Comparison of ENCODE assay signal across 23 cellular contexts in the genomic region with DNA sequence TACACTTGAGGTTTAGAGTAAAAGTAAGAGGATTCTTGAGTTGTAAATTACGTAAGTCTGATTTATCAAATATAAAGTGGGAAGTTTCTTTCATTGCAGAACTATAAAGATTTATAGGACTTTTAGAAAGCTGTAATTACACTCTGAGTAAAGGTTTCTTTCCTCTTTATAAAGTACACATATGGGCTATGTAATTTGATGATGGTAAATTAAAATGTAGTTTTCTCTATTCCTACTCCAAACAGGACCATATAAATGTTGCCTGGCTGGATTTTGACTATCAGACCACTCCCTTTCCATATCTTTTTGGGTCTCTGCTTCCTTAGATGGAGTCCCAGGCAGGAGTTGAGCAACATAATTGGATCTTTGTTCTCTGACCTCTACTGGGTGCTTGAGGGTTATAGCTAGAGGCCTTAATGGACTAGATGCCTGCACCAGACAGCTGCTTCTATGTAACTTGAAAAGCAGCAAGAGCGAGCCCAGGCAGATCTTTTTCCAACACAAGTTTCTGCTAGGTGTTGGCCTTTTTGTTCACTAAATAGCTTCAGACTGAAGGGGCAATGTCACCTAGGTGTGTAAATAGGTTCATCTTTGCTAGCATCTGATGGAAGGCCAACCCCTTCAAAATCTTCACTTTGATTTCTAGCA. TPM values are rescaled to one million over a fixed set of nuclear protein-coding genes. Genes with fewer than 3 reads are reported as not detected.
DNase-seq lines count a peak whose midpoint lies in the region; ATAC-seq and TF ChIP-seq lines count a peak whose summit lies in the region.
"Had no signal": no experiment of that assay in that cellular context is flagged by ENCODE, and none has a peak within 500 bp of the region (broad histone marks: within the 10 kb centered on the region; RNA-seq: fewer than 3 reads in every experiment).

No MANE protein-coding gene starts in this region.

- intact Hi-C loops in activated CD4-positive, alpha-beta T cell treated with anti-CD3 and anti-CD28 coated beads, Interleukin-2, amount 10 ng/mL, durations not matched to agents 24 days and 14 days (cut with micrococcal nuclease) = no loop called here
- intact Hi-C loops in left colon (cut with DNase I, micrococcal nuclease) = no loop called here
- intact Hi-C loops in vagina (cut with DNase I) = no loop called here

- H3K4me1 Mint-ChIP-seq in activated CD4-positive, alpha-beta T cell treated with anti-CD3 and anti-CD28 coated beads, Interleukin-2, amount 10 ng/mL, durations not matched to agents 24 days and 14 days = peaks cover 82% of the 10 kb centered on the region
- peaks cover 96% of the 10 kb centered on the region for H3K4me1 Mint-ChIP-seq in activated CD8-positive, alpha-beta T cell treated with anti-CD3 and anti-CD28 coated beads, Interleukin-2, amount 10 ng/mL, durations not matched to agents 7 days and 5 days (ENCODE audit: low read depth)

- H3K4me3 ChIP-seq in vagina = no peak overlapping the region
- H3K4me3 ChIP-seq: gastroesophageal sphincter, right atrium auricular region had no signal

- no peak overlapping the region for H3K4me3 Mint-ChIP-seq in activated CD4-positive, alpha-beta T cell treated with anti-CD3 and anti-CD28 coated beads, Interleukin-2, amount 10 ng/mL, durations not matched to agents 24 days and 14 days
- no peak overlapping the region for H3K4me3 Mint-ChIP-seq in activated CD8-positive, alpha-beta T cell treated with anti-CD3 and anti-CD28 coated beads, Interleukin-2, amount 10 ng/mL, durations not matched to agents 7 days and 5 days
- H3K4me3 Mint-ChIP-seq: CD14-positive monocyte; central memory CD8-positive, alpha-beta T cell had no signal

- TF ChIP-seq POLR2A in vagina (IDR thresholded peaks at IDR 0.05) = no peak

- peaks cover 9% of the 10 kb centered on the region for H3K9me3 Mint-ChIP-seq in activated CD4-positive, alpha-beta T cell treated with anti-CD3 and anti-CD28 coated beads, Interleukin-2, amount 10 ng/mL, durations not matched to agents 24 days and 14 days
- H3K9me3 Mint-ChIP-seq in activated CD8-positive, alpha-beta T cell treated with anti-CD3 and anti-CD28 coated beads, Interleukin-2, amount 10 ng/mL, durations not matched to agents 7 days and 5 days (ENCODE audit: insufficient read depth) = peaks cover 4% of the 10 kb centered on the region
- H3K9me3 Mint-ChIP-seq: central memory CD8-positive, alpha-beta T cell had no signal

- DNase-seq in activated CD4-positive, alpha-beta T cell treated with anti-CD3 and anti-CD28 coated beads, Interleukin-2, amount 10 ng/mL, durations not matched to agents 24 days and 14 days = no peak
- DNase-seq in activated CD4-positive, alpha-beta T cell treated with anti-CD3 and anti-CD28 coated beads, Interleukin-2, amount 50 U/mL, for 1 hour = no peak
- DNase-seq in LHCN-M2 (ENCODE audit: low read depth) (peak; percentile 33), left colon (peak in 1 of 2 donors; percentile 12), vagina (ENCODE audit: extremely low spot score in 2 of 2) (no peak), hepatic stellate cell (ENCODE audit: low spot score) (no peak)
- no peak for DNase-seq in activated CD8-positive, alpha-beta T cell treated with anti-CD3 and anti-CD28 coated beads, Interleukin-2, amount 10 ng/mL, durations not matched to agents 7 days and 5 days
- DNase-seq: aorta; NCI-H1436 treated with DMSO at 0.1 percent for 48 hours; NCI-H345; occipital lobe; RPMI8226; stimulated activated CD4-positive, alpha-beta T cell treated with anti-CD3 and anti-CD28 coated beads, Interleukin-15, amount 100 ng/mL, for 24 hours had no signal

- no peaks in the 10 kb centered on the region for H3K27me3 Mint-ChIP-seq in activated CD4-positive, alpha-beta T cell treated with anti-CD3 and anti-CD28 coated beads, Interleukin-2, amount 10 ng/mL, durations not matched to agents 24 days and 14 days
- H3K27me3 Mint-ChIP-seq in activated CD8-positive, alpha-beta T cell treated with anti-CD3 and anti-CD28 coated beads, Interleukin-2, amount 10 ng/mL, durations not matched to agents 7 days and 5 days (ENCODE audit: low read depth) = no peaks in the 10 kb centered on the region
- H3K27me3 Mint-ChIP-seq: central memory CD8-positive, alpha-beta T cell had no signal

- H3K27me3 ChIP-seq in vagina = no peaks in the 10 kb centered on the region
- H3K27me3 ChIP-seq: gastroesophageal sphincter, right atrium auricular region had no signal

- peaks cover 29% of the 10 kb centered on the region for H3K4me1 ChIP-seq in vagina
- H3K4me1 ChIP-seq: gastroesophageal sphincter, right atrium auricular region had no signal

- CTCF ChIA-PET in activated CD8-positive, alpha-beta T cell treated with anti-CD3 and anti-CD28 coated beads, Interleukin-2, amount 10 ng/mL, durations not matched to agents 7 days and 5 days (lab: Charles Lee) = interaction anchor here (0.7 to 10.0 kb wide), 8 partner anchors 11 to 322 kb away, joined by 3 to 90 read pairs (median 18); a partner anchor contains a TSS

- peaks cover 19% of the 10 kb centered on the region for H3K36me3 Mint-ChIP-seq in activated CD4-positive, alpha-beta T cell treated with anti-CD3 and anti-CD28 coated beads, Interleukin-2, amount 10 ng/mL, durations not matched to agents 24 days and 14 days (ENCODE audit: low read depth)
- H3K36me3 Mint-ChIP-seq in activated CD8-positive, alpha-beta T cell treated with anti-CD3 and anti-CD28 coated beads, Interleukin-2, amount 10 ng/mL, durations not matched to agents 7 days and 5 days (ENCODE audit: low read depth) = peaks cover 41% of the 10 kb centered on the region
- H3K36me3 Mint-ChIP-seq: CD14-positive monocyte had no signal

- no peaks in the 10 kb centered on the region for H3K36me3 ChIP-seq in vagina
- H3K36me3 ChIP-seq: gastroesophageal sphincter, right atrium auricular region had no signal

- POLR2A ChIA-PET in activated CD8-positive, alpha-beta T cell treated with anti-CD3 and anti-CD28 coated beads, Interleukin-2, amount 10 ng/mL, durations not matched to agents 7 days and 5 days (lab: Charles Lee) = interaction anchor here (0.9 to 2.0 kb wide), 3 partner anchors 26 to 236 kb away, joined by 3 to 8 read pairs (median 4); no protein-coding TSS in a partner anchor

- ATAC-seq in activated CD8-positive, alpha-beta T cell treated with anti-CD3 and anti-CD28 coated beads, Interleukin-2, amount 10 ng/mL, durations not matched to agents 7 days and 5 days = no peak
- peak; percentile 87 for ATAC-seq in left colon
- no peak for ATAC-seq in HG02970 (IDR thresholded peaks at IDR 0.05; ENCODE audit: low FRiP score, unreplicated experiment)
- ATAC-seq: esophagus mucosa, gastroesophageal sphincter had no signal

- H3K9me3 ChIP-seq in vagina = no peaks in the 10 kb centered on the region
- H3K9me3 ChIP-seq: gastroesophageal sphincter, right atrium auricular region had no signal

- H3K27ac Mint-ChIP-seq in activated CD4-positive, alpha-beta T cell treated with anti-CD3 and anti-CD28 coated beads, Interleukin-2, amount 10 ng/mL, durations not matched to agents 24 days and 14 days = peak overlapping the region; percentile 97
- H3K27ac Mint-ChIP-seq in activated CD8-positive, alpha-beta T cell treated with anti-CD3 and anti-CD28 coated beads, Interleukin-2, amount 10 ng/mL, durations not matched to agents 7 days and 5 days = peak overlapping the region; percentile 93
- H3K27ac Mint-ChIP-seq: CD14-positive monocyte had no signal

- H3K27ac ChIP-seq in vagina = no peak overlapping the region
- H3K27ac ChIP-seq: gastroesophageal sphincter, right atrium auricular region had no signal

- TF ChIP-seq CTCF in vagina (IDR thresholded peaks at IDR 0.05) = no peak

RNA-seq across cellular contexts. Expression of a gene that starts 11.4 kb away (rescaled TPM):
- total RNA-seq in activated CD4-positive, alpha-beta T cell treated with anti-CD3 and anti-CD28 coated beads, Interleukin-2, amount 10 ng/mL, durations not matched to agents 24 days and 14 days = 0.52 and 0.56 TPM in 2 replicates
- not detected in 2 replicates for total RNA-seq in LHCN-M2 (2014; rRNA removed)
- polyA plus RNA-seq in LHCN-M2 (2012) = not detected
- total RNA-seq in activated CD8-positive, alpha-beta T cell treated with anti-CD3 and anti-CD28 coated beads, Interleukin-2, amount 10 ng/mL, durations not matched to agents 7 days and 5 days = 1 to 10 TPM in 1 of 2 experiments, under 1 TPM in 1; 0.61 to 1.7 TPM
- not detected for total RNA-seq in left colon
- total RNA-seq in vagina = not detected
- total RNA-seq: aorta, esophagus mucosa, gastroesophageal sphincter, H4, MCF 10A, mucosa of gallbladder, occipital lobe, right atrium auricular region had no signal
- polyA plus RNA-seq: aorta, CD14-positive monocyte had no signal

RNA-seq across cellular contexts. Expression of a gene that starts 35.8 kb away (rescaled TPM):
- not detected in 2 replicates for total RNA-seq in activated CD4-positive, alpha-beta T cell treated with anti-CD3 and anti-CD28 coated beads, Interleukin-2, amount 10 ng/mL, durations not matched to agents 24 days and 14 days
- not detected in 2 replicates for total RNA-seq in LHCN-M2 (2014; rRNA removed)
- polyA plus RNA-seq in LHCN-M2 (2012) = not detected
- total RNA-seq in activated CD8-positive, alpha-beta T cell treated with anti-CD3 and anti-CD28 coated beads, Interleukin-2, amount 10 ng/mL, durations not matched to agents 7 days and 5 days = not detected
- total RNA-seq in left colon = not detected
- not detected for total RNA-seq in vagina
- total RNA-seq: aorta, esophagus mucosa, gastroesophageal sphincter, H4, MCF 10A, mucosa of gallbladder, occipital lobe, right atrium auricular region had no signal
- polyA plus RNA-seq: aorta, CD14-positive monocyte, thymus had no signal
